1 cellular context compared by ENCODE assay signal in the genomic region with DNA sequence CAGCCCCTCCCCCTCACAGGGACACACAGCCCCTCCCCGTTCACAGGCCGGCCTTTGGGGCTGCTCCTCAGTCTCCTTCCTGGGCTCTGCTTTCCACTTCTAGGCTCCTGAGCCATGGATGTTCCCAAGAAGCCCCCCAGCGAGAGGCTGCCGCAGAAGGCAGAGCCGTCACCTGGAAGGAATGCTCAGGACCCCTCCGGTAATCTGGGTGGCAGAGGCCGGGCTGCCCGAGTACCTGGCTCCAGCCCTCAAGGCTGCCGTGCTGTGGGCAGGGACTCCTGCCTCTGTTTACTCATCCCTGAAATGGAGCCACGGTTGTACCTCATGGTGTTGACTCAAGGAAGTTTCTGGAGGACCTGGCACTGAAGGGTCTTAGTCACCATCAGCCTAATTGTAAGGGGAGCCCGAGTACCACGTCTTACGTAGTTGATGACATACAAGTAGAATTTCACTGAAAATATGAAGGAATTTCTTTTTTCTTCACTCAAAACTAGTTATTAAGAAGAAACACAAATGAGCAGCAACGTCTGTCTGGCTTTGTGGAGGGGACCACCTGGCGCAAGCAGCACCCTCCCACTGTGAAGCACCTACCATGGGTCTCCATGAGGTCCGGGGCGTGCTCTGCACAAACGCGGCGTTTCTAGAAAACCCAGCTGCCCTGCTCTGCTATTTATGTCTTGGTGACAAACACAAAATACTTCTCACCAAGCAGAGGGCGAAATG.
TF ChIP-seq lines count a peak whose summit lies in the region.

No MANE protein-coding gene starts in this region.

TF ChIP-seq in IMR-90, 13 proteins besides CTCF, POLR2A, EP300 and RAD21:
- TF ChIP-seq CHD1 (IDR thresholded peaks at IDR 0.05; ENCODE audit: low read depth, low read length) (no peak), NFE2L2 (IDR thresholded peaks at IDR 0.05; ENCODE audit: low read depth, low read length) (no peak), MAFK (IDR thresholded peaks at IDR 0.05; ENCODE audit: low read depth, low read length) (no peak), MAZ (IDR thresholded peaks at IDR 0.05; ENCODE audit: borderline replicate concordance, low read depth, low read length) (no peak), FOS (IDR thresholded peaks at IDR 0.05; ENCODE audit: low read depth, low read length) (no peak), CEBPB (IDR thresholded peaks at IDR 0.05; ENCODE audit: low read depth, low read length) (no peak), RCOR1 (IDR thresholded peaks at IDR 0.05; ENCODE audit: insufficient replicate concordance, low read length) (no peak), BHLHE40 (IDR thresholded peaks at IDR 0.05; ENCODE audit: low read depth, low read length) (no peak), RFX5 (IDR thresholded peaks at IDR 0.05; ENCODE audit: low read depth, low read length) (no peak), SMC3 (IDR thresholded peaks at IDR 0.05; ENCODE audit: low read depth, low read length) (no peak), MXI1 (IDR thresholded peaks at IDR 0.05; ENCODE audit: borderline replicate concordance, low read depth, low read length) (no peak)
- TF ChIP-seq, protein P1, sequence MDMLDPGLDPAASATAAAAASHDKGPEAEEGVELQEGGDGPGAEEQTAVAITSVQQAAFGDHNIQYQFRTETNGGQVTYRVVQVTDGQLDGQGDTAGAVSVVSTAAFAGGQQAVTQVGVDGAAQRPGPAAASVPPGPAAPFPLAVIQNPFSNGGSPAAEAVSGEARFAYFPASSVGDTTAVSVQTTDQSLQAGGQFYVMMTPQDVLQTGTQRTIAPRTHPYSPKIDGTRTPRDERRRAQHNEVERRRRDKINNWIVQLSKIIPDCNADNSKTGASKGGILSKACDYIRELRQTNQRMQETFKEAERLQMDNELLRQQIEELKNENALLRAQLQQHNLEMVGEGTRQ (IDR thresholded peaks at IDR 0.05; ENCODE audit: low read depth, low read length), result no peak
- TF ChIP-seq, protein P2, sequence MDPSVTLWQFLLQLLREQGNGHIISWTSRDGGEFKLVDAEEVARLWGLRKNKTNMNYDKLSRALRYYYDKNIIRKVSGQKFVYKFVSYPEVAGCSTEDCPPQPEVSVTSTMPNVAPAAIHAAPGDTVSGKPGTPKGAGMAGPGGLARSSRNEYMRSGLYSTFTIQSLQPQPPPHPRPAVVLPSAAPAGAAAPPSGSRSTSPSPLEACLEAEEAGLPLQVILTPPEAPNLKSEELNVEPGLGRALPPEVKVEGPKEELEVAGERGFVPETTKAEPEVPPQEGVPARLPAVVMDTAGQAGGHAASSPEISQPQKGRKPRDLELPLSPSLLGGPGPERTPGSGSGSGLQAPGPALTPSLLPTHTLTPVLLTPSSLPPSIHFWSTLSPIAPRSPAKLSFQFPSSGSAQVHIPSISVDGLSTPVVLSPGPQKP (IDR thresholded peaks at IDR 0.05; ENCODE audit: borderline replicate concordance, low read depth, low read length), result no peak
